Comparison of ENCODE assay signal across 8 cellular contexts in the genomic region with DNA sequence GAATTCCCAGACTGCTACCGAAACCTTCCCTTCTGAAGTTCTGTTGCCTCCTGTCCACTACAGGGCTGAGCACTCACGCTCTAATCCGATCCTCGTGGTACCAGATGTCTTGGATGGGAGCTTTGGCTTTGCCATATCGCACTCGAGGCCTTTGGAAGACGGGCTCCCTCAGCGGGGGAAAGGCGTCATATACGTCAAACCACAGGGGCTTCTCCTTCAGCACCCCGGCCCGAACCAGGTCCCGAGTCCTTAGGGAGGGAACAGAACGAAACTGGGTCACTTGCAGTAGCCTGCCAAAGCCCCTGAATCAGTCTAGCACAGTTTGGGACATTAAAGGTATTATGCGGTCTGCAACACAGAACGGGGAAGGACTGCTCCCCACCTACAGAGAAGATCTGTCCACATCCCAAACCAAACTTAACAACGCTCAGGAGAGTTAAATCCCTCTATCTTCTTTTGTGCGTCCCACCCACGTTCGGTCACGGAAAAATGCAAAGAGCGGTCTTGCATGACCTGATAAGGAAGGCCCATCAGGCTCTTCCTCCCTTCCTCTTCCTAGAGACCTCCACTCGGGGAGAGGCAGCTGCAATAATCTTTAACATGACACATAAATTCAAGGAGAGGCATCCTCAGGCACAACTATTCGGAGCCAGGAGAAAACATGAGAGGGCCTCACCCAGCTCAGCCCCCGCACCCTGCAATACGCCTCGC. TPM values are rescaled to one million over a fixed set of nuclear protein-coding genes. Genes with fewer than 3 reads are reported as not detected.
DNase-seq lines count a peak whose midpoint lies in the region; ATAC-seq and TF ChIP-seq lines count a peak whose summit lies in the region.

No MANE protein-coding gene starts in this region.

- H3K36me3 ChIP-seq in heart left ventricle (peaks cover 0 to 32% (median 18%) of the 10 kb centered on the region in 9 donors), iPS-20b (ENCODE audit: insufficient read depth, low read depth, low read length) (peaks cover 17% of the 10 kb centered on the region), thymus (ENCODE audit: control insufficient read depth, insufficient read depth) (no peaks in the 10 kb centered on the region)

- no peak for TF ChIP-seq CTCF in heart left ventricle (IDR thresholded peaks at IDR 0.05)
- no peak for TF ChIP-seq CTCF in activated CD8-positive, alpha-beta T cell treated with anti-CD3 and anti-CD28 coated beads for 36 hours (IDR thresholded peaks at IDR 0.05)

- H3K9me3 Mint-ChIP-seq in activated CD8-positive, alpha-beta T cell treated with anti-CD3 and anti-CD28 coated beads for 36 hours, result no peaks in the 10 kb centered on the region

- no peak for TF ChIP-seq POLR2A in heart left ventricle (IDR thresholded peaks at IDR 0.05)

- H3K4me1 Mint-ChIP-seq in activated CD8-positive, alpha-beta T cell treated with anti-CD3 and anti-CD28 coated beads for 36 hours (ENCODE audit: low read depth), result peaks cover 32% of the 10 kb centered on the region

- H3K27me3 ChIP-seq in heart left ventricle (no peaks in the 10 kb centered on the region), iPS-20b (ENCODE audit: insufficient read depth, low read length) (no peaks in the 10 kb centered on the region), thymus (ENCODE audit: control insufficient read depth, insufficient read depth) (no peaks in the 10 kb centered on the region)

- ATAC-seq in heart left ventricle (no peak), left cardiac atrium (no peak)
- ATAC-seq in activated CD8-positive, alpha-beta T cell treated with anti-CD3 and anti-CD28 coated beads for 36 hours, result no peak

- H3K4me3 Mint-ChIP-seq in activated CD8-positive, alpha-beta T cell treated with anti-CD3 and anti-CD28 coated beads for 36 hours, result peak overlapping the region; percentile 91

- H3K27ac Mint-ChIP-seq in activated CD8-positive, alpha-beta T cell treated with anti-CD3 and anti-CD28 coated beads for 36 hours, result peak overlapping the region; percentile 95

- peak overlapping the region; percentile 83 to 97 (median 93) for H3K27ac ChIP-seq in heart left ventricle
- H3K27ac ChIP-seq in iPS-20b (ENCODE audit: low read length), result no peak overlapping the region
- peak overlapping the region; percentile 84 for H3K27ac ChIP-seq in thymus (ENCODE audit: low read depth)

- WGBS in heart left ventricle, 4 donors, result 15 to 21% (median 18%) methylated on average over 21 to 27 of the region's 27 CpGs
- 23% methylated on average over 27 of the region's 27 CpGs for WGBS in thymus

- POLR2A ChIA-PET in activated CD8-positive, alpha-beta T cell treated with anti-CD3 and anti-CD28 coated beads for 36 hours (lab: Charles Lee), result interaction anchor here (1.0 to 2.9 kb wide), 11 partner anchors 9 to 235 kb away, joined by 3 to 18 read pairs (median 5); a partner anchor contains a TSS

- H3K4me1 ChIP-seq in heart left ventricle (peaks cover 4 to 65% (median 35%) of the 10 kb centered on the region in 12 donors), iPS-20b (ENCODE audit: insufficient read depth, low read length) (peaks cover 7% of the 10 kb centered on the region; the same call in 1 of the 2 replicates), thymus (ENCODE audit: control insufficient read depth, insufficient read depth, low read length) (peaks cover 11% of the 10 kb centered on the region)

- H3K9ac ChIP-seq in iPS-20b (ENCODE audit: low read depth, low read length), result peak overlapping the region; percentile 92

- H3K36me3 Mint-ChIP-seq in activated CD8-positive, alpha-beta T cell treated with anti-CD3 and anti-CD28 coated beads for 36 hours (ENCODE audit: low read depth), result peaks cover 24% of the 10 kb centered on the region

- H3K4me3 ChIP-seq in heart left ventricle (peak overlapping the region; percentile 54 to 98 (median 82)), iPS-20b (ENCODE audit: low read length) (peak overlapping the region; percentile 96), thymus (ENCODE audit: low read length) (peak overlapping the region; percentile 84)

- H3K9me3 ChIP-seq in heart left ventricle, result no peaks in the 10 kb centered on the region
- H3K9me3 ChIP-seq in iPS-20b (ENCODE audit: insufficient read depth, low read depth, low read length), result no peaks in the 10 kb centered on the region
- no peaks in the 10 kb centered on the region for H3K9me3 ChIP-seq in thymus (ENCODE audit: control insufficient read depth)

- DNase-seq in heart left ventricle (no peak), left cardiac atrium (no peak), NCI-H510A treated with DMSO at 0.1 percent for 48 hours (lab: John Stamatoyannopoulos, UW) (no peak), germinal center (ENCODE audit: low spot score) (no peak), LoVo (ENCODE audit: low spot score) (no peak)
- DNase-seq in activated CD8-positive, alpha-beta T cell treated with anti-CD3 and anti-CD28 coated beads for 36 hours, result peak; percentile 24

- intact Hi-C loops in heart left ventricle (cut with DNase I), result no loop called here
- intact Hi-C loops in left cardiac atrium (cut with DNase I), result no loop called here
- intact Hi-C loops in activated CD8-positive, alpha-beta T cell treated with anti-CD3 and anti-CD28 coated beads for 36 hours (cut with micrococcal nuclease), result no loop called here

- H3K27me3 Mint-ChIP-seq in activated CD8-positive, alpha-beta T cell treated with anti-CD3 and anti-CD28 coated beads for 36 hours, result no peaks in the 10 kb centered on the region

- CTCF ChIA-PET in activated CD8-positive, alpha-beta T cell treated with anti-CD3 and anti-CD28 coated beads for 36 hours (lab: Charles Lee), result interaction anchor here (0.8 to 6.0 kb wide), 5 partner anchors 10 to 151 kb away, joined by 3 to 49 read pairs (median 14); no protein-coding TSS in a partner anchor

RNA-seq across cellular contexts. Expression of a gene that starts 0.5 kb away (rescaled TPM):
- 10 to 100 TPM; 44.6 to 99.3 (median 71.8) TPM for total RNA-seq in heart left ventricle
- polyA plus RNA-seq in heart left ventricle, result 100 to 1,000 TPM in 1 of 2 donors, 10 to 100 TPM in 1; 23.9 to 207 TPM
- total RNA-seq in left cardiac atrium, result 10 to 100 TPM; 45.2 to 55.8 TPM
- total RNA-seq in activated CD8-positive, alpha-beta T cell treated with anti-CD3 and anti-CD28 coated beads for 36 hours, result 10 to 100 TPM; 69.5 to 70.0 TPM
- 22.7 TPM for polyA plus RNA-seq in thymus
